ENCODE assay signal across 21 cellular contexts in genomic region chr1:12007204-12007603, GRCh38. TPM values are rescaled to one million over a fixed set of nuclear protein-coding genes. Genes with fewer than 3 reads are reported as not detected.
"Had no signal": no experiment of that assay in that cellular context is flagged by ENCODE, and none has a peak within 500 bp of the region (broad histone marks: within the 10 kb centered on the region; RNA-seq: fewer than 3 reads in every experiment).

No MANE protein-coding gene starts in this region.

- H2AFZ ChIP-seq: hepatocyte had no signal

- H3K79me2 ChIP-seq: hepatocyte had no signal

- H3K9me3 ChIP-seq: psoas muscle, spleen, stomach, thoracic aorta had no signal

- ATAC-seq: left colon, left ventricle myocardium superior, psoas muscle, sciatic nerve had no signal

- DNase-seq: foreskin melanocyte; head of caudate nucleus; left colon; left ventricle myocardium superior; naive B cell; psoas muscle; retina; spleen; stimulated activated CD4-positive, alpha-beta T cell treated with anti-CD3 and anti-CD28 coated beads, Interleukin-15, amount 100 ng/mL, for 24 hours; stimulated activated CD4-positive, alpha-beta T cell treated with anti-CD3 and anti-CD28 coated beads, Interleukin-1b, Interleukin-23, amount 100 ng/mL, for 48 hours; stimulated activated CD4-positive, alpha-beta T cell treated with anti-CD3 and anti-CD28 coated beads, Interleukin-4, amount 100 ng/mL, for 24 hours; stimulated activated naive CD4-positive, alpha-beta T cell; stomach; trophoblast cell had no signal

- H3K4me3 ChIP-seq: hepatocyte, lung, psoas muscle, spleen, stomach, thoracic aorta had no signal

- H3K9me3 Mint-ChIP-seq: dendritic cell treated with granulocyte-macrophage colony-stimulating factor and Interleukin-4, amounts not matched to agents 40 ng/mL and 50 ng/mL, for 4 days; naive B cell; nephron had no signal

- H3K27me3 Mint-ChIP-seq: dendritic cell treated with granulocyte-macrophage colony-stimulating factor and Interleukin-4, amounts not matched to agents 40 ng/mL and 50 ng/mL, for 4 days; naive B cell had no signal

- H3K27me3 ChIP-seq: hepatocyte, spleen, stomach had no signal

- H3K4me3 Mint-ChIP-seq: dendritic cell treated with granulocyte-macrophage colony-stimulating factor and Interleukin-4, amounts not matched to agents 40 ng/mL and 50 ng/mL, for 4 days; nephron had no signal

- H3K27ac ChIP-seq: hepatocyte, psoas muscle, stomach, thoracic aorta had no signal

- H3K4me1 ChIP-seq: psoas muscle, stomach had no signal

- H3K4me2 ChIP-seq: hepatocyte had no signal

- FAIRE-seq: endothelial cell of umbilical vein had no signal

- H3K27ac Mint-ChIP-seq: dendritic cell treated with granulocyte-macrophage colony-stimulating factor and Interleukin-4, amounts not matched to agents 40 ng/mL and 50 ng/mL, for 4 days; naive B cell; nephron had no signal

RNA-seq across cellular contexts. Expression of gene TNFRSF8, which starts 55.9 kb away (rescaled TPM):
- total RNA-seq: endothelial cell of umbilical vein, hepatocyte had no signal
- polyA plus RNA-seq: hepatocyte had no signal
